In genomic region chr16:918068-918467, GRCh38 we compare ENCODE assay signal across 26 cellular contexts. TPM values are rescaled to one million over a fixed set of nuclear protein-coding genes. Genes with fewer than 3 reads are reported as not detected.
DNase-seq lines count a peak whose midpoint lies in the region; ATAC-seq, FAIRE-seq and TF ChIP-seq lines count a peak whose summit lies in the region.
"Had no signal": no experiment of that assay in that cellular context is flagged by ENCODE, and none has a peak within 500 bp of the region (broad histone marks: within the 10 kb centered on the region; RNA-seq: fewer than 3 reads in every experiment).

No MANE protein-coding gene starts in this region.

- intact Hi-C loops in IMR-90 (cut with micrococcal nuclease) = no loop called here
- intact Hi-C loops in mammary epithelial cell (cut with micrococcal nuclease) = no loop called here

- no peaks in the 10 kb centered on the region for H3K79me1 ChIP-seq in IMR-90 (ENCODE audit: low read depth in 1 of 2, low read length in 2 of 2)

- peaks cover 30% of the 10 kb centered on the region for H3K36me3 Mint-ChIP-seq in nephron (ENCODE audit: low read depth)
- H3K36me3 Mint-ChIP-seq: activated naive CD8-positive, alpha-beta T cell had no signal

- H2AFZ ChIP-seq in IMR-90 (replicated peaks; ENCODE audit: low read length, poor library complexity) (no peak overlapping the region), osteoblast (ENCODE audit: low read length) (no peak overlapping the region), mammary epithelial cell (ENCODE audit: low read depth, low read length) (no peak overlapping the region)

- H2BK20ac ChIP-seq in IMR-90 (ENCODE audit: low read depth, low read length) = no peak overlapping the region

- BruUV-seq in IMR-90 (replicated peaks; lab: Mats Ljungman, UMichigan) = no TSS peak
- no TSS peak for BruUV-seq in mammary epithelial cell (replicated peaks; lab: Mats Ljungman, UMichigan)

- peak overlapping the region in 1 of 3 experiments; percentile 42 for H3K4me3 Mint-ChIP-seq in nephron
- H3K4me3 Mint-ChIP-seq: activated CD4-positive, alpha-beta T cell treated with anti-CD3 and anti-CD28 coated beads, Interleukin-2, amount 10 ng/mL, durations not matched to agents 7 days and 5 days; activated naive CD8-positive, alpha-beta T cell; effector memory CD8-positive, alpha-beta T cell had no signal

- no peak overlapping the region for H2BK15ac ChIP-seq in IMR-90 (ENCODE audit: low read depth, low read length)

- FAIRE-seq in small intestine (lab: Jason Lieb, UNC) = no peak
- FAIRE-seq: GM18507, keratinocyte, urothelium cell line had no signal

- no peak overlapping the region for H3K4ac ChIP-seq in IMR-90 (ENCODE audit: low read depth, low read length)

- no peak overlapping the region for H3K14ac ChIP-seq in IMR-90 (replicated peaks; ENCODE audit: low read depth, low read length)

- H3K23ac ChIP-seq in IMR-90 (ENCODE audit: low read depth, low read length) = no peak overlapping the region

- no peak for TF ChIP-seq RAD21 in IMR-90 (IDR thresholded peaks at IDR 0.05; ENCODE audit: low read length)

- H3K9me3 ChIP-seq in BE2C = no peaks in the 10 kb centered on the region; the same call in 1 of the 2 replicates
- peaks cover under 1% of the 10 kb centered on the region; the same call in 1 of the 2 replicates for H3K9me3 ChIP-seq in IMR-90 (ENCODE audit: control insufficient read depth, insufficient read depth, low read length)
- no peaks in the 10 kb centered on the region for H3K9me3 ChIP-seq in osteoblast (ENCODE audit: low read depth, low read length)
- H3K9me3 ChIP-seq in small intestine (ENCODE audit: control insufficient read depth, low read depth) = no peaks in the 10 kb centered on the region
- peaks cover 10% of the 10 kb centered on the region for H3K9me3 ChIP-seq in mammary epithelial cell (replicated peaks; ENCODE audit: insufficient read depth, low read length)
- H3K9me3 ChIP-seq: esophagus muscularis mucosa, gastroesophageal sphincter, MG63 had no signal

- no peak overlapping the region for H3K4me2 ChIP-seq in IMR-90 (ENCODE audit: low read depth, low read length)
- no peak overlapping the region for H3K4me2 ChIP-seq in osteoblast (ENCODE audit: insufficient read depth, low read length)
- no peak overlapping the region for H3K4me2 ChIP-seq in mammary epithelial cell (ENCODE audit: insufficient read depth, low read depth, low read length)

- no peak overlapping the region for H4K5ac ChIP-seq in IMR-90 (ENCODE audit: low read depth, low read length)

- ATAC-seq in IMR-90 (ENCODE audit: low read depth) = no peak
- ATAC-seq: effector memory CD8-positive, alpha-beta T cell; gastroesophageal sphincter; HCT116 had no signal

- no peak overlapping the region for H4K8ac ChIP-seq in IMR-90 (ENCODE audit: low read depth in 2 of 2, low read length in 2 of 2)

- H3K9ac ChIP-seq in IMR-90 (ENCODE audit: low read depth, low read length) (no peak overlapping the region), mammary epithelial cell (ENCODE audit: insufficient read depth, low read length) (no peak overlapping the region)

- DNase-seq in BE2C = peak; percentile 2
- DNase-seq in IMR-90 = peak; percentile 11
- DNase-seq in choroid plexus epithelial cell (ENCODE audit: low read depth) = peak; percentile 75
- DNase-seq in GM19238 (ENCODE audit: insufficient read length, low spot score) = no peak
- DNase-seq in osteoblast (ENCODE audit: insufficient read length, low spot score, missing footprints) = no peak
- no peak for DNase-seq in small intestine
- no peak for DNase-seq in mammary epithelial cell
- DNase-seq: ACHN; activated CD4-positive, alpha-beta T cell treated with anti-CD3 and anti-CD28 coated beads, Interleukin-2, amount 10 ng/mL, durations not matched to agents 7 days and 5 days; effector memory CD8-positive, alpha-beta T cell; GDM1; MG63; NCI-H1436 treated with DMSO at 0.1 percent for 48 hours; NCI-H226; SIG-M5; substantia nigra had no signal

- no peak overlapping the region for H3K18ac ChIP-seq in IMR-90 (ENCODE audit: low read depth, low read length)

- H3K27me3 ChIP-seq in BE2C (no peaks in the 10 kb centered on the region), IMR-90 (ENCODE audit: control insufficient read depth, insufficient read depth, low read length) (no peaks in the 10 kb centered on the region), osteoblast (ENCODE audit: insufficient read depth, low read length) (no peaks in the 10 kb centered on the region), small intestine (ENCODE audit: control insufficient read depth in 2 of 2, insufficient read depth in 2 of 2, low read length in 2 of 2) (no peaks in the 10 kb centered on the region), mammary epithelial cell (ENCODE audit: insufficient read depth, low read length) (no peaks in the 10 kb centered on the region)
- H3K27me3 ChIP-seq: esophagus muscularis mucosa, gastroesophageal sphincter, MG63 had no signal

- H3K36me3 ChIP-seq in BE2C = no peaks in the 10 kb centered on the region
- H3K36me3 ChIP-seq in IMR-90 (ENCODE audit: control insufficient read depth, insufficient read depth, low read length) = peaks cover 1% of the 10 kb centered on the region; the same call in 1 of the 2 replicates
- H3K36me3 ChIP-seq in osteoblast (ENCODE audit: insufficient read depth, low read length) = no peaks in the 10 kb centered on the region
- H3K36me3 ChIP-seq in small intestine (ENCODE audit: control insufficient read depth in 2 of 2, insufficient read depth in 2 of 2, low read length in 2 of 2) = no peaks in the 10 kb centered on the region
- H3K36me3 ChIP-seq in mammary epithelial cell (ENCODE audit: insufficient read depth, low read length) = no peaks in the 10 kb centered on the region
- H3K36me3 ChIP-seq: MG63 had no signal

- in situ Hi-C loops in IMR-90 (cut with MboI; ENCODE audit: low sequenced_read_pairs) = no loop called here
- in situ Hi-C loops in mammary epithelial cell (cut with MboI; ENCODE audit: low sequenced_read_pairs in 2 of 2) = no loop called here

- 71% methylated on average over 9 of the region's 20 CpGs; no CpG with 5 or more reads in 1 of the 2 experiments for WGBS in IMR-90 (ENCODE audit: extremely low coverage in 2 of 2, insufficient read length in 1 of 2), 2 experiments
- WGBS in small intestine, 3 donors = 60 to 66% (median 63%) methylated on average over 20 of the region's 20 CpGs
- 35% methylated on average over 18 of the region's 20 CpGs for WGBS in mammary epithelial cell (ENCODE audit: low coverage, missing lambda C conversion rate)

- peak overlapping the region; percentile 61 to 80 (median 74) for H3K27ac Mint-ChIP-seq in nephron
- H3K27ac Mint-ChIP-seq: activated CD4-positive, alpha-beta T cell treated with anti-CD3 and anti-CD28 coated beads, Interleukin-2, amount 10 ng/mL, durations not matched to agents 7 days and 5 days; activated naive CD8-positive, alpha-beta T cell; activated T-helper 2 cell treated with anti-CD3 and anti-CD28 coated beads, Interferon-gamma antibody, Interleukin-2, Interleukin-4, amounts not matched to agents 10 μg/mL and 5 μg/mL and 100 μg/mL, durations not matched to agents 14 hours and 24 hours and 36 hours; effector memory CD8-positive, alpha-beta T cell had no signal

- dilution Hi-C loops in IMR-90 (cut with HindIII; ENCODE audit: low sequenced_read_pairs, unreplicated experiment) (no loop called here), mammary epithelial cell (cut with HindIII; ENCODE audit: low sequenced_read_pairs) (loop anchor here (10.0 kb wide), 1 partner anchor 57 kb away; the partner anchor contains the start of gene LMF1)

- TF ChIP-seq CTCF in BE2C (IDR thresholded peaks at IDR 0.05; ENCODE audit: low read depth, low read length) = no peak
- TF ChIP-seq CTCF in IMR-90 (conservative IDR thresholded peaks at IDR 0.05; ENCODE audit: low read depth, low read length) = no peak
- TF ChIP-seq CTCF in choroid plexus epithelial cell (conservative IDR thresholded peaks at IDR 0.05; ENCODE audit: low read depth, low read length) = no peak
- TF ChIP-seq CTCF in nephron (IDR thresholded peaks at IDR 0.05; ENCODE audit: unreplicated experiment in 3 of 3) = no peak
- TF ChIP-seq CTCF in osteoblast (IDR thresholded peaks at IDR 0.05; ENCODE audit: extremely low read depth, low read depth, low read length) = no peak
- no peak for TF ChIP-seq CTCF in mammary epithelial cell (conservative IDR thresholded peaks at IDR 0.05 in 1 of 2, IDR thresholded peaks at IDR 0.05 in 1 of 2; ENCODE audit: extremely low read depth in 1 of 2, insufficient read depth in 1 of 2, low read depth in 1 of 2, low read length in 2 of 2)

- H3K9me1 ChIP-seq in IMR-90 (ENCODE audit: insufficient read depth, low read length) = peaks cover 4% of the 10 kb centered on the region; the same call in 1 of the 2 replicates

- no peak overlapping the region for H3K27ac ChIP-seq in IMR-90 (ENCODE audit: insufficient read depth, low read length)
- no peak overlapping the region for H3K27ac ChIP-seq in osteoblast (ENCODE audit: low read depth, low read length)
- no peak overlapping the region for H3K27ac ChIP-seq in small intestine (ENCODE audit: low read depth in 1 of 2, low read length in 1 of 2)
- no peak overlapping the region for H3K27ac ChIP-seq in mammary epithelial cell (ENCODE audit: insufficient read depth, low read depth, low read length)
- H3K27ac ChIP-seq: C4-2B, esophagus muscularis mucosa, gastroesophageal sphincter had no signal

- H3K4me3 ChIP-seq in BE2C (ENCODE audit: low read depth, low read length) (no peak overlapping the region), IMR-90 (ENCODE audit: insufficient read depth, low read depth, low read length) (no peak overlapping the region), choroid plexus epithelial cell (ENCODE audit: low read depth, low read length) (no peak overlapping the region), osteoblast (ENCODE audit: insufficient read depth, low read length) (no peak overlapping the region), small intestine (ENCODE audit: low read depth in 1 of 2, low read length in 2 of 2) (no peak overlapping the region), mammary epithelial cell (replicated peaks in 1 of 3; ENCODE audit: insufficient read depth in 1 of 3, low read depth in 2 of 3, low read length in 3 of 3) (no peak overlapping the region)
- H3K4me3 ChIP-seq: esophagus muscularis mucosa, gastroesophageal sphincter, MG63 had no signal

- POLR2A ChIA-PET in IMR-90 (lab: Charles Lee; ENCODE audit: unreplicated experiment) = no interaction called here

- H4K91ac ChIP-seq in IMR-90 (ENCODE audit: insufficient read depth, low read depth, low read length) = no peak overlapping the region

- no peaks in the 10 kb centered on the region for H3K27me3 Mint-ChIP-seq in nephron (ENCODE audit: low read depth)
- H3K27me3 Mint-ChIP-seq: activated CD4-positive, alpha-beta T cell treated with anti-CD3 and anti-CD28 coated beads, Interleukin-2, amount 10 ng/mL, durations not matched to agents 7 days and 5 days; activated naive CD8-positive, alpha-beta T cell; effector memory CD8-positive, alpha-beta T cell had no signal

- no peak for TF ChIP-seq POLR2A in IMR-90 (IDR thresholded peaks at IDR 0.05; ENCODE audit: low read depth, low read length)

- H3K4me1 ChIP-seq in BE2C (peaks cover 15% of the 10 kb centered on the region), IMR-90 (ENCODE audit: control insufficient read depth, insufficient read depth, low read length) (peaks cover 15% of the 10 kb centered on the region), osteoblast (ENCODE audit: insufficient read depth, low read length) (peaks cover 11% of the 10 kb centered on the region), small intestine (ENCODE audit: control insufficient read depth in 2 of 2, insufficient read depth in 1 of 2, low read depth in 1 of 2, low read length in 1 of 2) (no peaks in the 10 kb centered on the region), mammary epithelial cell (ENCODE audit: insufficient read depth, low read length) (no peaks in the 10 kb centered on the region)

- CTCF ChIA-PET in IMR-90 (lab: Yijun Ruan, JAX) (no interaction called here), mammary epithelial cell (lab: Charles Lee; ENCODE audit: low non-redundant PET) (no interaction called here)

- no peak overlapping the region for H2BK5ac ChIP-seq in IMR-90 (ENCODE audit: low read depth, low read length, poor library complexity, severe bottlenecking)

- H3K56ac ChIP-seq in IMR-90 (ENCODE audit: extremely low read depth, insufficient read depth, low read length) = no peak overlapping the region

- no peaks in the 10 kb centered on the region for H3K79me2 ChIP-seq in osteoblast (ENCODE audit: insufficient read depth, low read length)
- H3K79me2 ChIP-seq in mammary epithelial cell (ENCODE audit: insufficient read depth, low read length) = no peaks in the 10 kb centered on the region

- H3K9me3 Mint-ChIP-seq in nephron = peaks cover 11% of the 10 kb centered on the region
- H3K9me3 Mint-ChIP-seq: activated CD4-positive, alpha-beta T cell treated with anti-CD3 and anti-CD28 coated beads, Interleukin-2, amount 10 ng/mL, durations not matched to agents 7 days and 5 days; activated T-helper 2 cell treated with anti-CD3 and anti-CD28 coated beads, Interferon-gamma antibody, Interleukin-2, Interleukin-4, amounts not matched to agents 10 μg/mL and 5 μg/mL and 100 μg/mL, durations not matched to agents 14 hours and 24 hours and 36 hours; effector memory CD8-positive, alpha-beta T cell had no signal

- no peak overlapping the region for H2AK5ac ChIP-seq in IMR-90 (ENCODE audit: low read depth, low read length)

- no peak overlapping the region for H2AK9ac ChIP-seq in IMR-90 (replicated peaks; ENCODE audit: low read depth, low read length, poor library complexity)

- H2BK120ac ChIP-seq in IMR-90 (ENCODE audit: low read depth, low read length) = no peak overlapping the region

- H3K4me1 Mint-ChIP-seq in nephron = peaks cover 41% of the 10 kb centered on the region
- H3K4me1 Mint-ChIP-seq: activated CD4-positive, alpha-beta T cell treated with anti-CD3 and anti-CD28 coated beads, Interleukin-2, amount 10 ng/mL, durations not matched to agents 7 days and 5 days had no signal

- H4K20me1 ChIP-seq in IMR-90 (ENCODE audit: insufficient read depth, low read length) (no peaks in the 10 kb centered on the region), osteoblast (ENCODE audit: insufficient read depth, low read length) (no peaks in the 10 kb centered on the region), mammary epithelial cell (ENCODE audit: insufficient read depth, low read length) (no peaks in the 10 kb centered on the region)

RNA-seq across cellular contexts. Expression of gene LMF1, which starts 52.7 kb away (rescaled TPM):
- polyA plus RNA-seq in BE2C (2012; ENCODE audit: insufficient read depth, insufficient read length, low read depth) = 4.3 TPM
- total RNA-seq in IMR-90 (2012; rRNA removed) (6.7 and 13.1 TPM in 2 replicates), osteoblast (25.3 and 35.8 TPM in 2 replicates), mammary epithelial cell (10 to 100 TPM; 11.0 to 25.3 TPM)
- polyA plus RNA-seq in IMR-90 (2012; rRNA removed) (7.7 and 11.0 TPM in 2 replicates), small intestine (1 to 10 TPM; 8.2 to 9.4 (median 8.9) TPM), mammary epithelial cell (9.7 TPM)
- 11.9 and 15.1 TPM in 2 replicates for polyA plus RNA-seq in IMR-90 (2012; cell fraction: cytosol; rRNA removed)
- polyA plus RNA-seq in IMR-90 (2012; cell fraction: nucleus; rRNA removed; ENCODE audit: low replicate concordance) = 17.8 and 49.9 TPM in 2 replicates
- polyA minus RNA-seq in mammary epithelial cell = 7.8 TPM

Comparison
In these comparisons a context has a peak if more than half of its experiments do, and no peak if none do; other contexts are left out.
1. DNase-seq: peak in BE2C (single experiment), IMR-90 (single experiment) and choroid plexus epithelial cell (single experiment); none in GM19238 (single experiment), osteoblast (single experiment), small intestine (single experiment) and mammary epithelial cell (single experiment).